ENCODE assay signal across 8 cellular contexts in genomic region chr1:23556661-23557470, GRCh38. TPM values are rescaled to one million over a fixed set of nuclear protein-coding genes. Genes with fewer than 3 reads are reported as not detected.
DNase-seq lines count a peak whose midpoint lies in the region; ATAC-seq and TF ChIP-seq lines count a peak whose summit lies in the region.

No MANE protein-coding gene starts in this region.

- intact Hi-C loops in heart right ventricle (cut with DNase I) (loop anchor here in 2 of 10 donors (10.0 kb wide), 1 partner anchor 188 kb away; the partner anchor contains the start of gene ELOA (in 2 of the 2)), cardiac septum (cut with DNase I) (no loop called here)

- no peaks in the 10 kb centered on the region for H3K9me3 Mint-ChIP-seq in activated CD4-positive, alpha-beta memory T cell treated with anti-CD3 and anti-CD28 coated beads, Interleukin-2, amount 10 ng/mL, durations not matched to agents 7 days and 5 days
- no peaks in the 10 kb centered on the region for H3K9me3 Mint-ChIP-seq in stimulated activated naive B cell treated with anti-CD40 and anti-IgM and Interleukin-4, amounts not matched to agents 10 μg/mL and 1 μg/mL and 100 μg/mL, for 72 hours

- POLR2A ChIA-PET in activated CD4-positive, alpha-beta memory T cell treated with anti-CD3 and anti-CD28 coated beads, Interleukin-2, amount 10 ng/mL, durations not matched to agents 7 days and 5 days (lab: Charles Lee) = interaction anchor here (0.8 to 8.5 kb wide), 8 partner anchors 11 to 135 kb away, joined by 3 to 63 read pairs (median 26); partner anchors contain the start of genes E2F2 and RPL11

- CTCF ChIA-PET in activated CD4-positive, alpha-beta memory T cell treated with anti-CD3 and anti-CD28 coated beads, Interleukin-2, amount 10 ng/mL, durations not matched to agents 7 days and 5 days (lab: Charles Lee) = interaction anchor here (1.0 to 18.2 kb wide), 6 partner anchors 8 to 80 kb away, joined by 4 to 545 read pairs (median 10); no protein-coding TSS in a partner anchor

- peak overlapping the region; percentile 84 for H3K4me3 Mint-ChIP-seq in activated CD4-positive, alpha-beta memory T cell treated with anti-CD3 and anti-CD28 coated beads, Interleukin-2, amount 10 ng/mL, durations not matched to agents 7 days and 5 days
- H3K4me3 Mint-ChIP-seq in stimulated activated naive B cell treated with anti-CD40 and anti-IgM and Interleukin-4, amounts not matched to agents 10 μg/mL and 1 μg/mL and 100 μg/mL, for 72 hours = peak overlapping the region; percentile 96 to 97

- no peak for TF ChIP-seq CTCF in heart right ventricle (IDR thresholded peaks at IDR 0.05)

- H3K36me3 ChIP-seq in heart right ventricle (peaks cover 0 to 20% (median 6%) of the 10 kb centered on the region in 9 donors), iPS DF 6.9 (ENCODE audit: control insufficient read depth, insufficient read depth, low read length) (no peaks in the 10 kb centered on the region)

- peaks cover 6% of the 10 kb centered on the region for H3K36me3 Mint-ChIP-seq in activated CD4-positive, alpha-beta memory T cell treated with anti-CD3 and anti-CD28 coated beads, Interleukin-2, amount 10 ng/mL, durations not matched to agents 7 days and 5 days (ENCODE audit: low read depth)
- H3K36me3 Mint-ChIP-seq in stimulated activated naive B cell treated with anti-CD40 and anti-IgM and Interleukin-4, amounts not matched to agents 10 μg/mL and 1 μg/mL and 100 μg/mL, for 72 hours = peaks cover 14 to 25% of the 10 kb centered on the region in 2 donors

- peaks cover 13 to 70% (median 59%) of the 10 kb centered on the region in 9 donors for H3K4me1 ChIP-seq in heart right ventricle
- H3K4me1 ChIP-seq in iPS DF 6.9 (ENCODE audit: control insufficient read depth, insufficient read depth, low read length) = peaks cover 16% of the 10 kb centered on the region

- no peak for DNase-seq in heart right ventricle
- no peak for DNase-seq in cardiac septum (ENCODE audit: low spot score)
- DNase-seq in activated CD4-positive, alpha-beta memory T cell treated with anti-CD3 and anti-CD28 coated beads, Interleukin-2, amount 10 ng/mL, durations not matched to agents 7 days and 5 days = no peak
- no peak for DNase-seq in iPS DF 6.9 (ENCODE audit: low read depth, low spot score)
- DNase-seq in stimulated activated naive B cell treated with anti-CD40 and anti-IgM and Interleukin-4, amounts not matched to agents 10 μg/mL and 1 μg/mL and 100 μg/mL, for 72 hours = no peak
- no peak for DNase-seq in activated effector memory CD4-positive, alpha-beta T cell treated with anti-CD3 and anti-CD28 coated beads, Interleukin-2, amount 50 U/mL, for 16 hours
- DNase-seq in DMS114 treated with DMSO at 0.1 percent for 48 hours (lab: John Stamatoyannopoulos, UW; ENCODE audit: unreplicated experiment) = no peak
- DNase-seq in activated CD4-positive, alpha-beta T cell treated with anti-CD3 and anti-CD28 coated beads, Interleukin-2, amount 50 U/mL, for 48 hours = no peak

- H3K4me1 Mint-ChIP-seq in activated CD4-positive, alpha-beta memory T cell treated with anti-CD3 and anti-CD28 coated beads, Interleukin-2, amount 10 ng/mL, durations not matched to agents 7 days and 5 days = peaks cover 61% of the 10 kb centered on the region
- peaks cover 46 to 68% of the 10 kb centered on the region in 2 donors for H3K4me1 Mint-ChIP-seq in stimulated activated naive B cell treated with anti-CD40 and anti-IgM and Interleukin-4, amounts not matched to agents 10 μg/mL and 1 μg/mL and 100 μg/mL, for 72 hours

- H3K27me3 ChIP-seq in heart right ventricle (peaks cover 0 to 22% (median 0%) of the 10 kb centered on the region in 7 donors), iPS DF 6.9 (ENCODE audit: control insufficient read depth, insufficient read depth, low read length) (no peaks in the 10 kb centered on the region)

- ATAC-seq in heart right ventricle = no peak
- ATAC-seq in stimulated activated naive B cell treated with anti-CD40 and anti-IgM and Interleukin-4, amounts not matched to agents 10 μg/mL and 1 μg/mL and 100 μg/mL, for 72 hours (replicated peaks) = no peak

- H3K27ac Mint-ChIP-seq in activated CD4-positive, alpha-beta memory T cell treated with anti-CD3 and anti-CD28 coated beads, Interleukin-2, amount 10 ng/mL, durations not matched to agents 7 days and 5 days = peak overlapping the region; percentile 5
- H3K27ac Mint-ChIP-seq in stimulated activated naive B cell treated with anti-CD40 and anti-IgM and Interleukin-4, amounts not matched to agents 10 μg/mL and 1 μg/mL and 100 μg/mL, for 72 hours = peak overlapping the region; percentile 85

- peaks cover 39% of the 10 kb centered on the region for H3K27me3 Mint-ChIP-seq in activated CD4-positive, alpha-beta memory T cell treated with anti-CD3 and anti-CD28 coated beads, Interleukin-2, amount 10 ng/mL, durations not matched to agents 7 days and 5 days
- no peaks in the 10 kb centered on the region for H3K27me3 Mint-ChIP-seq in stimulated activated naive B cell treated with anti-CD40 and anti-IgM and Interleukin-4, amounts not matched to agents 10 μg/mL and 1 μg/mL and 100 μg/mL, for 72 hours

- WGBS in heart right ventricle, 2 donors = 45 to 59% methylated on average over 4 of the region's 4 CpGs
- WGBS in iPS DF 6.9 (ENCODE audit: insufficient coverage, insufficient read length) = no CpG with 5 or more reads among the region's 4 CpGs

- H3K4me3 ChIP-seq in heart right ventricle (peak overlapping the region; percentile 62 to 97 (median 82)), iPS DF 6.9 (ENCODE audit: low read length) (peak overlapping the region; percentile 0; the same call in 1 of the 2 replicates)

- H3K27ac ChIP-seq in heart right ventricle (peak overlapping the region; percentile 90 to 99 (median 95)), iPS DF 6.9 (ENCODE audit: low read length) (peak overlapping the region; percentile 49)

- H3K9me3 ChIP-seq in heart right ventricle = no peaks in the 10 kb centered on the region
- no peaks in the 10 kb centered on the region for H3K9me3 ChIP-seq in iPS DF 6.9 (ENCODE audit: control insufficient read depth, insufficient read depth, low read length)

RNA-seq across cellular contexts. Expression of gene ID3, which starts 2.4 kb away (rescaled TPM):
- total RNA-seq in heart right ventricle = 100 to 1,000 TPM in 3 of 10 donors, 10 to 100 TPM in 7; 44.7 to 148 (median 83.4) TPM
- 100 to 1,000 TPM in 1 of 2 donors, 10 to 100 TPM in 1; 73.6 to 217 TPM for polyA plus RNA-seq in heart right ventricle
- 126 TPM for total RNA-seq in cardiac septum
- total RNA-seq in activated CD4-positive, alpha-beta memory T cell treated with anti-CD3 and anti-CD28 coated beads, Interleukin-2, amount 10 ng/mL, durations not matched to agents 7 days and 5 days = 10 to 100 TPM; 14.7 to 14.8 TPM

RNA-seq across cellular contexts. Expression of gene E2F2, which starts 25.8 kb away (rescaled TPM):
- total RNA-seq in heart right ventricle (1 to 10 TPM in 1 of 10 donors, under 1 TPM in 8, not detected in 1; 0.04 to 2.3 (median 0.17) TPM), cardiac septum (0.30 TPM)
- under 1 TPM in 1 of 2 donors, not detected in 1; 0.06 TPM for polyA plus RNA-seq in heart right ventricle
- total RNA-seq in activated CD4-positive, alpha-beta memory T cell treated with anti-CD3 and anti-CD28 coated beads, Interleukin-2, amount 10 ng/mL, durations not matched to agents 7 days and 5 days = 10 to 100 TPM; 93.4 to 98.9 TPM

Comparison
In these comparisons a context has a peak if more than half of its experiments do, and no peak if none do; other contexts are left out.
1. RNA of gene E2F2, which starts 25.8 kb away (total RNA-seq): 93.4 to 98.9 TPM in activated CD4-positive, alpha-beta memory T cell treated with anti-CD3 and anti-CD28 coated beads, Interleukin-2, amount 10 ng/mL, durations not matched to agents 7 days and 5 days; 0.30 TPM in cardiac septum (single experiment) and 0.04 to 2.3 TPM in heart right ventricle; every median in the first group is over 10 times any median in the second.